ENCODE assay signal across 22 cellular contexts in genomic region chr2:127535941-127536340, GRCh38. TPM values are rescaled to one million over a fixed set of nuclear protein-coding genes. Genes with fewer than 3 reads are reported as not detected.
A peak's percentile ranks its signal among the peaks of the same experiment; 100 is the strongest.
DNase-seq lines count a peak whose midpoint lies in the region; ATAC-seq, FAIRE-seq and TF ChIP-seq lines count a peak whose summit lies in the region.
"Had no signal": no experiment of that assay in that cellular context is flagged by ENCODE, and none has a peak within 500 bp of the region (broad histone marks: within the 10 kb centered on the region; RNA-seq: fewer than 3 reads in every experiment).

No MANE protein-coding gene starts in this region.

- CTCF ChIA-PET in H1 (lab: Charles Lee; ENCODE audit: partially characterized antibody), result no interaction called here
- CTCF ChIA-PET in CD4-positive, alpha-beta T cell (lab: Charles Lee), result no interaction called here

- H4K8ac ChIP-seq in H1 (ENCODE audit: extremely low read depth, insufficient read depth, low read length), result peak overlapping the region; percentile 82; the same call in 1 of the 2 replicates

- no peak overlapping the region for H3K9ac ChIP-seq in H1 (replicated peaks in 1 of 4; ENCODE audit: extremely low read depth in 1 of 4, low read depth in 3 of 4, low read length in 3 of 4)
- H3K9ac ChIP-seq in mucosa of rectum (ENCODE audit: low read depth in 1 of 2, low read length in 2 of 2), result peak overlapping the region; percentile 96
- H3K9ac ChIP-seq: SK-N-SH had no signal

- no peaks in the 10 kb centered on the region for H3K36me3 Mint-ChIP-seq in CD4-positive, alpha-beta T cell (ENCODE audit: low read depth)
- H3K36me3 Mint-ChIP-seq: CD4-positive, CD25-positive, alpha-beta regulatory T cell had no signal

- no peak overlapping the region for H4K91ac ChIP-seq in H1 (replicated peaks; ENCODE audit: insufficient read length, low read length)

- TF ChIP-seq RAD21 in H1 (IDR thresholded peaks at IDR 0.05 in 1 of 2, conservative IDR thresholded peaks at IDR 0.05 in 1 of 2; ENCODE audit: low read depth in 2 of 2, low read length in 2 of 2), result no peak

- no peaks in the 10 kb centered on the region for H3K9me3 ChIP-seq in H1 (ENCODE audit: insufficient read depth in 2 of 2, low read depth in 1 of 2, low read length in 1 of 2)
- no peaks in the 10 kb centered on the region for H3K9me3 ChIP-seq in mucosa of rectum (ENCODE audit: control insufficient read depth in 2 of 2, low read length in 2 of 2)
- no peaks in the 10 kb centered on the region for H3K9me3 ChIP-seq in upper lobe of right lung
- H3K9me3 ChIP-seq in CD4-positive, alpha-beta T cell (ENCODE audit: control insufficient read depth, low read length), result no peaks in the 10 kb centered on the region
- H3K9me3 ChIP-seq: BE2C, Caco-2, MG63, SK-N-SH had no signal

- no peak overlapping the region for H3K23ac ChIP-seq in H1 (ENCODE audit: insufficient read length)

- no peak overlapping the region for H3K18ac ChIP-seq in H1 (ENCODE audit: extremely low read depth, low read length)

- ATAC-seq in upper lobe of right lung (peak; percentile 10), GM21515 (IDR thresholded peaks at IDR 0.05; ENCODE audit: unreplicated experiment) (no peak)
- ATAC-seq in CD4-positive, alpha-beta T cell (ENCODE audit: poor library complexity), result no peak
- ATAC-seq: GM12878 had no signal

- no peak overlapping the region for H2BK20ac ChIP-seq in H1 (ENCODE audit: low read length)

- H4K20me1 ChIP-seq in H1 (replicated peaks in 1 of 2; ENCODE audit: control insufficient read depth in 1 of 2, insufficient read depth in 2 of 2, low read length in 2 of 2), result no peaks in the 10 kb centered on the region

- H4K5ac ChIP-seq in H1 (ENCODE audit: insufficient read length, low read depth, low read length), result no peak overlapping the region

- H3K79me2 ChIP-seq in H1 (ENCODE audit: control insufficient read depth in 1 of 2, insufficient read depth in 2 of 2, low read length in 2 of 2), result no peaks in the 10 kb centered on the region

- no peak overlapping the region for H3K27ac Mint-ChIP-seq in CD4-positive, alpha-beta T cell
- H3K27ac Mint-ChIP-seq: CD4-positive, CD25-positive, alpha-beta regulatory T cell; H9; HFFc6 had no signal

- no peak overlapping the region for H2AK5ac ChIP-seq in H1 (ENCODE audit: low read depth, low read length)

- no peaks in the 10 kb centered on the region for H3K36me3 ChIP-seq in H1 (ENCODE audit: control insufficient read depth in 2 of 4, insufficient read depth in 4 of 4, low read length in 3 of 4)
- H3K36me3 ChIP-seq in mucosa of rectum (ENCODE audit: control insufficient read depth in 2 of 2, insufficient read depth in 2 of 2, low read length in 2 of 2), result peaks cover 0 to 1% of the 10 kb centered on the region in 2 donors
- no peaks in the 10 kb centered on the region for H3K36me3 ChIP-seq in upper lobe of right lung
- H3K36me3 ChIP-seq: BE2C, MG63 had no signal

- H3K79me1 ChIP-seq in H1 (ENCODE audit: low read depth, low read length), result no peaks in the 10 kb centered on the region

- no peak overlapping the region for H2BK12ac ChIP-seq in H1 (ENCODE audit: low read depth, low read length)

- H3K27me3 Mint-ChIP-seq in CD4-positive, alpha-beta T cell, result no peaks in the 10 kb centered on the region

- H3K23me2 ChIP-seq in H1 (ENCODE audit: low read depth, low read length), result no peaks in the 10 kb centered on the region

- H3K27ac ChIP-seq in H1 (ENCODE audit: low read depth, low read length) (no peak overlapping the region), mucosa of rectum (ENCODE audit: low read depth in 2 of 2, low read length in 2 of 2) (peak overlapping the region; percentile 96 to 98), upper lobe of right lung (no peak overlapping the region)
- no peak overlapping the region for H3K27ac ChIP-seq in CD4-positive, alpha-beta T cell (ENCODE audit: low read depth, low read length)

- H3K27me3 ChIP-seq in H1 (replicated peaks in 1 of 4; ENCODE audit: control insufficient read depth in 3 of 4, extremely low read depth in 1 of 4, insufficient read depth in 3 of 4, low read length in 3 of 4) (no peaks in the 10 kb centered on the region; a peak in 2 of 7 replicates), mucosa of rectum (ENCODE audit: control insufficient read depth in 2 of 2, insufficient read depth in 2 of 2, low read length in 2 of 2) (peaks cover 0 to under 1% of the 10 kb centered on the region in 2 donors), upper lobe of right lung (no peaks in the 10 kb centered on the region)
- H3K27me3 ChIP-seq in CD4-positive, alpha-beta T cell (ENCODE audit: control insufficient read depth, insufficient read depth, low read length), result no peaks in the 10 kb centered on the region
- H3K27me3 ChIP-seq: BE2C, MG63 had no signal

- TF ChIP-seq EP300 in H1 (IDR thresholded peaks at IDR 0.05; ENCODE audit: borderline replicate concordance in 1 of 2, low read depth in 2 of 2, low read length in 2 of 2), result no peak

- H3K4me1 Mint-ChIP-seq in CD4-positive, alpha-beta T cell (ENCODE audit: low read depth), result no peaks in the 10 kb centered on the region
- H3K4me1 Mint-ChIP-seq: CD4-positive, CD25-positive, alpha-beta regulatory T cell; H9 had no signal

- H3K9me3 Mint-ChIP-seq in CD4-positive, alpha-beta T cell, result no peaks in the 10 kb centered on the region
- H3K9me3 Mint-ChIP-seq: H9, HFFc6 had no signal

- H3K14ac ChIP-seq in H1 (ENCODE audit: insufficient read length), result no peak overlapping the region

- H2BK15ac ChIP-seq in H1 (ENCODE audit: low read length), result no peak overlapping the region

- POLR2A ChIA-PET in H1 (lab: Charles Lee; ENCODE audit: partially characterized antibody), result no interaction called here
- POLR2A ChIA-PET in CD4-positive, alpha-beta T cell (lab: Charles Lee), result no interaction called here

- H2BK120ac ChIP-seq in H1 (replicated peaks; ENCODE audit: low read depth, low read length), result no peak overlapping the region

- no peak overlapping the region for H2AFZ ChIP-seq in H1 (ENCODE audit: low read length)

- intact Hi-C loops in upper lobe of right lung (cut with DNase I), result no loop called here
- intact Hi-C loops in CD4-positive, alpha-beta T cell (cut with DNase I, micrococcal nuclease), result no loop called here

- 89% methylated on average over 8 of the region's 8 CpGs; no CpG with 5 or more reads in 1 of the 2 experiments for WGBS in H1 (ENCODE audit: extremely low coverage in 1 of 2, insufficient coverage in 1 of 2, insufficient read length in 1 of 2, insufficient replicate concordance in 2 of 2, low coverage in 1 of 2, low lambda C conversion rate in 2 of 2, missing lambda C conversion rate in 1 of 2), 2 experiments

- TF ChIP-seq CTCF in H1 (IDR thresholded peaks at IDR 0.05; ENCODE audit: control extremely low read depth in 1 of 3, insufficient read depth in 1 of 3, low read depth in 1 of 3, low read length in 3 of 3) (no peak), upper lobe of right lung (IDR thresholded peaks at IDR 0.05) (no peak)
- no peak for TF ChIP-seq CTCF in CD4-positive, alpha-beta T cell (IDR thresholded peaks at IDR 0.05)

- H2BK5ac ChIP-seq in H1 (ENCODE audit: low read depth, low read length), result no peak overlapping the region

- H3K4me3 ChIP-seq in H1 (ENCODE audit: extremely low read depth in 1 of 4, insufficient read depth in 2 of 4, low read depth in 3 of 4, low read length in 4 of 4), result no peak overlapping the region
- H3K4me3 ChIP-seq in mucosa of rectum (ENCODE audit: low read length in 2 of 2), result peak overlapping the region; percentile 77 to 85
- H3K4me3 ChIP-seq in upper lobe of right lung, result no peak overlapping the region
- H3K4me3 ChIP-seq: GM12878, MG63 had no signal

- no peak for TF ChIP-seq POLR2A in H1 (IDR thresholded peaks at IDR 0.05; ENCODE audit: control extremely low read depth in 1 of 2, low read depth in 2 of 2, low read length in 2 of 2)

- no peak overlapping the region for H3K4me2 ChIP-seq in H1 (ENCODE audit: insufficient read depth in 1 of 2, low read depth in 2 of 2, low read length in 2 of 2)
- H3K4me2 ChIP-seq: SK-N-SH had no signal

- no peak overlapping the region for H3K4me3 Mint-ChIP-seq in CD4-positive, alpha-beta T cell
- H3K4me3 Mint-ChIP-seq: H9, HFFc6 had no signal

- no peak for FAIRE-seq in H1 (lab: Jason Lieb, UNC)
- FAIRE-seq: GM12878, GM19239 had no signal

- no peak overlapping the region for H3K4ac ChIP-seq in H1 (replicated peaks; ENCODE audit: insufficient read length, low read depth, low read length)

- H3K56ac ChIP-seq in H1 (replicated peaks; ENCODE audit: insufficient read length, low read depth, low read length), result no peak overlapping the region

- DNase-seq in NCI-H146 (lab: John Stamatoyannopoulos, UW) (peak; percentile 75), H1 (ENCODE audit: low read depth in 1 of 2, low spot score in 2 of 2) (no peak), upper lobe of right lung (no peak), activated T-cell treated with anti-CD3 and anti-CD28 coated beads for 4 hours (no peak)
- DNase-seq in CD4-positive, alpha-beta T cell, result no peak
- DNase-seq: CD4-positive, CD25-positive, alpha-beta regulatory T cell; DMS 273 treated with DMSO at 0.1 percent for 48 hours; H9; HFFc6; MG63; NCI-H187 treated with DMSO at 0.1 percent for 48 hours; NCI-H2107; NK-92 treated with Interleukin-12 subunit alpha and Interleukin-12 subunit beta, amount 100 ng/mL, for 24 hours; SIG-M5; SK-N-SH had no signal

- H3K4me1 ChIP-seq in H1 (replicated peaks in 1 of 4; ENCODE audit: control insufficient read depth in 3 of 4, insufficient read depth in 4 of 4, low read length in 3 of 4) (no peaks in the 10 kb centered on the region), mucosa of rectum (ENCODE audit: control insufficient read depth in 2 of 2, insufficient read depth in 2 of 2, low read length in 2 of 2) (peaks cover 16 to 23% of the 10 kb centered on the region in 2 donors), upper lobe of right lung (no peaks in the 10 kb centered on the region)
- H3K4me1 ChIP-seq: BE2C had no signal

RNA-seq across cellular contexts. Expression of gene MYO7B, which starts 0.5 kb away (rescaled TPM):
- total RNA-seq in H1 (2021; fragmentation: NEBNext Ultra II Directional; extraction: Animal tissue kit (Norgen Biotek cat#: 25700)), result not detected in 2 replicates
- 0.05 TPM in 1 of 2 replicates, not detected in the other for polyA plus RNA-seq in H1 (2011; rRNA removed)
- not detected for polyA plus RNA-seq in H1 (2011; cell fraction: cytosol; rRNA removed)
- 0.01 TPM for polyA plus RNA-seq in H1 (2011; cell fraction: nucleus; rRNA removed)
- polyA plus RNA-seq in H1 (2012, experiment 1 of 2), result not detected in 4 replicates
- not detected for polyA plus RNA-seq in H1 (2012, experiment 2 of 2)
- not detected for polyA plus RNA-seq in H1 (2013, experiment 1 of 2)
- polyA plus RNA-seq in H1 (2013, experiment 2 of 2), result not detected
- polyA minus RNA-seq in H1 (2011; rRNA and poly(A)+ RNA removed), result not detected in 2 replicates
- not detected for polyA minus RNA-seq in H1 (2011; cell fraction: cytosol; rRNA and poly(A)+ RNA removed)
- not detected for polyA minus RNA-seq in H1 (2011; cell fraction: nucleus; rRNA and poly(A)+ RNA removed)
- total RNA-seq in upper lobe of right lung, result 2.2 TPM
- under 1 TPM; 0.05 to 0.14 TPM for total RNA-seq in CD4-positive, alpha-beta T cell
- total RNA-seq: CD4-positive, CD25-positive, alpha-beta regulatory T cell; H9; NCI-H460 had no signal

RNA-seq across cellular contexts. Expression of gene IWS1, which starts 9.7 kb away (rescaled TPM):
- 64.7 and 64.8 TPM in 2 replicates for total RNA-seq in H1 (2021; fragmentation: NEBNext Ultra II Directional; extraction: Animal tissue kit (Norgen Biotek cat#: 25700))
- polyA plus RNA-seq in H1 (2011; rRNA removed), result 15.9 and 18.4 TPM in 2 replicates
- 46.4 TPM for polyA plus RNA-seq in H1 (2011; cell fraction: cytosol; rRNA removed)
- 18.5 TPM for polyA plus RNA-seq in H1 (2011; cell fraction: nucleus; rRNA removed)
- 52.2 to 82.9 TPM (median 60.2 TPM) in 4 replicates for polyA plus RNA-seq in H1 (2012, experiment 1 of 2)
- 3.6 TPM for polyA plus RNA-seq in H1 (2012, experiment 2 of 2)
- polyA plus RNA-seq in H1 (2013, experiment 1 of 2), result 41.3 TPM
- 42.9 TPM for polyA plus RNA-seq in H1 (2013, experiment 2 of 2)
- 26.3 and 28.4 TPM in 2 replicates for polyA minus RNA-seq in H1 (2011; rRNA and poly(A)+ RNA removed)
- 40.9 TPM for polyA minus RNA-seq in H1 (2011; cell fraction: cytosol; rRNA and poly(A)+ RNA removed)
- 36.8 TPM for polyA minus RNA-seq in H1 (2011; cell fraction: nucleus; rRNA and poly(A)+ RNA removed)
- 39.3 TPM for total RNA-seq in upper lobe of right lung
- 10 to 100 TPM; 24.9 to 26.0 TPM for total RNA-seq in CD4-positive, alpha-beta T cell

Comparison
In these comparisons a context has a peak if more than half of its experiments do, and no peak if none do; other contexts are left out.
1. H3K27ac ChIP-seq: peak in mucosa of rectum (2 of 2); none in H1 (single experiment), upper lobe of right lung (single experiment) and CD4-positive, alpha-beta T cell (single experiment).
2. H3K4me3 ChIP-seq: peak in mucosa of rectum (2 of 2); none in H1 (0 of 4) and upper lobe of right lung (single experiment).
3. H3K9ac ChIP-seq: peak in mucosa of rectum (2 of 2); none in H1 (0 of 4).